1 cellular context compared by ENCODE assay signal in genomic region chr11:269146-269890, GRCh38.
A peak's percentile ranks its signal among the peaks of the same experiment; 100 is the strongest.
TF ChIP-seq lines count a peak whose summit lies in the region.

No MANE protein-coding gene starts in this region.

TF ChIP-seq in K562, 482 proteins besides CTCF, POLR2A, EP300 and RAD21 (continued from another document and continues in another):
- TF ChIP-seq ZBTB11 (CRISPR knock-in tag; IDR thresholded peaks at IDR 0.05) = no peak; a peak in 1 of 6 replicates
- TF ChIP-seq ETS2 (tag; IDR thresholded peaks at IDR 0.05; ENCODE audit: borderline replicate concordance, poor library complexity, severe bottlenecking) = no peak
- no peak for TF ChIP-seq SRSF1 (IDR thresholded peaks at IDR 0.05; ENCODE audit: low read depth, low read length)
- TF ChIP-seq TEAD2 (tag; IDR thresholded peaks at IDR 0.05) = no peak
- TF ChIP-seq RBM39 (optimal IDR thresholded peaks at IDR 0.05; ENCODE audit: low read depth, low read length) = no peak
- no peak for TF ChIP-seq ZNF76 (CRISPR knock-in tag; IDR thresholded peaks at IDR 0.05; ENCODE audit: borderline replicate concordance)
- no peak for TF ChIP-seq ZNF57 (CRISPR knock-in tag; IDR thresholded peaks at IDR 0.05)
- TF ChIP-seq RNF219 (CRISPR knock-in tag; IDR thresholded peaks at IDR 0.05) = 0 out of 2 replicates have a peak, but pooled peaks have one; percentile 11
- no peak for TF ChIP-seq RNF2 (IDR thresholded peaks at IDR 0.05)
- TF ChIP-seq, protein P1, sequence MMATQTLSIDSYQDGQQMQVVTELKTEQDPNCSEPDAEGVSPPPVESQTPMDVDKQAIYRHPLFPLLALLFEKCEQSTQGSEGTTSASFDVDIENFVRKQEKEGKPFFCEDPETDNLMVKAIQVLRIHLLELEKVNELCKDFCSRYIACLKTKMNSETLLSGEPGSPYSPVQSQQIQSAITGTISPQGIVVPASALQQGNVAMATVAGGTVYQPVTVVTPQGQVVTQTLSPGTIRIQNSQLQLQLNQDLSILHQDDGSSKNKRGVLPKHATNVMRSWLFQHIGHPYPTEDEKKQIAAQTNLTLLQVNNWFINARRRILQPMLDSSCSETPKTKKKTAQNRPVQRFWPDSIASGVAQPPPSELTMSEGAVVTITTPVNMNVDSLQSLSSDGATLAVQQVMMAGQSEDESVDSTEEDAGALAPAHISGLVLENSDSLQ (IDR thresholded peaks at IDR 0.05) = peak; percentile 90
- TF ChIP-seq, protein P2, sequence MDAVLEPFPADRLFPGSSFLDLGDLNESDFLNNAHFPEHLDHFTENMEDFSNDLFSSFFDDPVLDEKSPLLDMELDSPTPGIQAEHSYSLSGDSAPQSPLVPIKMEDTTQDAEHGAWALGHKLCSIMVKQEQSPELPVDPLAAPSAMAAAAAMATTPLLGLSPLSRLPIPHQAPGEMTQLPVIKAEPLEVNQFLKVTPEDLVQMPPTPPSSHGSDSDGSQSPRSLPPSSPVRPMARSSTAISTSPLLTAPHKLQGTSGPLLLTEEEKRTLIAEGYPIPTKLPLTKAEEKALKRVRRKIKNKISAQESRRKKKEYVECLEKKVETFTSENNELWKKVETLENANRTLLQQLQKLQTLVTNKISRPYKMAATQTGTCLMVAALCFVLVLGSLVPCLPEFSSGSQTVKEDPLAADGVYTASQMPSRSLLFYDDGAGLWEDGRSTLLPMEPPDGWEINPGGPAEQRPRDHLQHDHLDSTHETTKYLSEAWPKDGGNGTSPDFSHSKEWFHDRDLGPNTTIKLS (IDR thresholded peaks at IDR 0.05; ENCODE audit: borderline replicate concordance, low read depth) = no peak
- TF ChIP-seq PPARD (CRISPR knock-in tag; IDR thresholded peaks at IDR 0.05) = no peak
- no peak for TF ChIP-seq SAFB (IDR thresholded peaks at IDR 0.05; ENCODE audit: borderline replicate concordance, low read depth, low read length)
- no peak for TF ChIP-seq FIP1L1 (IDR thresholded peaks at IDR 0.05; ENCODE audit: low read depth, low read length, poor library complexity, severe bottlenecking)
- TF ChIP-seq XRCC3 (IDR thresholded peaks at IDR 0.05) = no peak
- TF ChIP-seq ZNF518B (CRISPR knock-in tag; IDR thresholded peaks at IDR 0.05) = no peak
- TF ChIP-seq ATF7 (IDR thresholded peaks at IDR 0.05) = peak; percentile 94
- peak; percentile 21 for TF ChIP-seq MAFK (IDR thresholded peaks at IDR 0.05; ENCODE audit: low read length)
- TF ChIP-seq HMG20A (CRISPR knock-in tag; conservative IDR thresholded peaks at IDR 0.05) = no peak
- no peak for TF ChIP-seq NKRF (IDR thresholded peaks at IDR 0.05; ENCODE audit: borderline replicate concordance)
- no peak for TF ChIP-seq IFI16 (CRISPR knock-in tag; IDR thresholded peaks at IDR 0.05)
- no peak for TF ChIP-seq SRF (CRISPR knock-in tag; IDR thresholded peaks at IDR 0.05)
- TF ChIP-seq, protein P3, sequence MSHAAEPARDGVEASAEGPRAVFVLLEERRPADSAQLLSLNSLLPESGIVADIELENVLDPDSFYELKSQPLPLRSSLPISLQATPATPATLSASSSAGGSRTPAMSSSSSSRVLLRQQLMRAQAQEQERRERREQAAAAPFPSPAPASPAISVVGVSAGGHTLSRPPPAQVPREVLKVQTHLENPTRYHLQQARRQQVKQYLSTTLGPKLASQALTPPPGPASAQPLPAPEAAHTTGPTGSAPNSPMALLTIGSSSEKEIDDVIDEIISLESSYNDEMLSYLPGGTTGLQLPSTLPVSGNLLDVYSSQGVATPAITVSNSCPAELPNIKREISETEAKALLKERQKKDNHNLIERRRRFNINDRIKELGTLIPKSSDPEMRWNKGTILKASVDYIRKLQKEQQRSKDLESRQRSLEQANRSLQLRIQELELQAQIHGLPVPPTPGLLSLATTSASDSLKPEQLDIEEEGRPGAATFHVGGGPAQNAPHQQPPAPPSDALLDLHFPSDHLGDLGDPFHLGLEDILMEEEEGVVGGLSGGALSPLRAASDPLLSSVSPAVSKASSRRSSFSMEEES (CRISPR knock-in tag; IDR thresholded peaks at IDR 0.05) = peak; percentile 94
- TF ChIP-seq ZFP30 (CRISPR knock-in tag; IDR thresholded peaks at IDR 0.05; ENCODE audit: borderline replicate concordance) = no peak
- no peak for TF ChIP-seq PURB (CRISPR knock-in tag; IDR thresholded peaks at IDR 0.05; ENCODE audit: low read depth)
- no peak for TF ChIP-seq MTF1 (CRISPR knock-in tag; IDR thresholded peaks at IDR 0.05; ENCODE audit: borderline replicate concordance)
- TF ChIP-seq ZBTB2 (IDR thresholded peaks at IDR 0.05) = no peak
- no peak for TF ChIP-seq ZFX (CRISPR knock-in tag; IDR thresholded peaks at IDR 0.05)
- no peak for TF ChIP-seq CBX5 (IDR thresholded peaks at IDR 0.05; ENCODE audit: borderline replicate concordance, low read depth)
- TF ChIP-seq SRSF9 (IDR thresholded peaks at IDR 0.05; ENCODE audit: borderline replicate concordance, low read depth, low read length) = no peak
- TF ChIP-seq VEZF1 (CRISPR knock-in tag; IDR thresholded peaks at IDR 0.05) = no peak; the same call in 1 of the 2 replicates
- TF ChIP-seq SIRT6 (IDR thresholded peaks at IDR 0.05; ENCODE audit: low read depth, low read length) = no peak
- no peak for TF ChIP-seq WHSC1 (IDR thresholded peaks at IDR 0.05; ENCODE audit: low read length)
